Comparison of ENCODE assay signal across 2 cellular contexts in genomic region chr13:113327391-113327765, GRCh38.
TF ChIP-seq lines count a peak whose summit lies in the region.

No MANE protein-coding gene starts in this region.

TF ChIP-seq in liver, 16 proteins besides CTCF, POLR2A, EP300 and RAD21:
- no peak for TF ChIP-seq JUND (IDR thresholded peaks at IDR 0.05)
- no peak for TF ChIP-seq SP1 (IDR thresholded peaks at IDR 0.05)
- peak; percentile 37 for TF ChIP-seq ZBTB33 (IDR thresholded peaks at IDR 0.05)
- no peak for TF ChIP-seq GABPA (IDR thresholded peaks at IDR 0.05 in 1 of 2, conservative IDR thresholded peaks at IDR 0.05 in 1 of 2)
- peak; percentile 12 for TF ChIP-seq FOXA2 (IDR thresholded peaks at IDR 0.05)
- TF ChIP-seq YY1 (IDR thresholded peaks at IDR 0.05), result peak; percentile 15
- TF ChIP-seq FOXA1 (IDR thresholded peaks at IDR 0.05), result no peak
- TF ChIP-seq RXRA (IDR thresholded peaks at IDR 0.05), result peak in 1 of 2 donors; percentile 49
- peak in 1 of 2 donors; percentile 31 for TF ChIP-seq HNF4A (conservative IDR thresholded peaks at IDR 0.05)
- no peak for TF ChIP-seq EGR1 (IDR thresholded peaks at IDR 0.05; ENCODE audit: low read depth in 2 of 2)
- TF ChIP-seq ATF3 (IDR thresholded peaks at IDR 0.05), result peak; percentile 60

TF ChIP-seq in HepG2, 621 proteins besides CTCF, POLR2A, EP300 and RAD21:
- TF ChIP-seq KLF16 (CRISPR knock-in tag; IDR thresholded peaks at IDR 0.05), result no peak
- TF ChIP-seq NR3C1 (CRISPR knock-in tag; IDR thresholded peaks at IDR 0.05), result no peak
- no peak for TF ChIP-seq BORCS8-MEF2B (CRISPR knock-in tag; IDR thresholded peaks at IDR 0.05)
- no peak for TF ChIP-seq ZBTB26 (CRISPR knock-in tag; IDR thresholded peaks at IDR 0.05; ENCODE audit: borderline replicate concordance)
- TF ChIP-seq KMT2B (CRISPR knock-in tag; IDR thresholded peaks at IDR 0.05), result no peak
- no peak for TF ChIP-seq PLRG1 (conservative IDR thresholded peaks at IDR 0.05)
- TF ChIP-seq ZNF337 (CRISPR knock-in tag; IDR thresholded peaks at IDR 0.05; ENCODE audit: borderline replicate concordance, low read depth), result no peak
- TF ChIP-seq GZF1 (CRISPR knock-in tag; IDR thresholded peaks at IDR 0.05), result no peak
- no peak for TF ChIP-seq THRA (CRISPR knock-in tag; IDR thresholded peaks at IDR 0.05; ENCODE audit: borderline replicate concordance)
- no peak for TF ChIP-seq TBP (CRISPR knock-in tag; IDR thresholded peaks at IDR 0.05)
- no peak for TF ChIP-seq ZZZ3 (CRISPR knock-in tag; IDR thresholded peaks at IDR 0.05; ENCODE audit: borderline replicate concordance)
- no peak for TF ChIP-seq ZNF33A (CRISPR knock-in tag; IDR thresholded peaks at IDR 0.05; ENCODE audit: borderline replicate concordance)
- TF ChIP-seq KMT2A (CRISPR knock-in tag; IDR thresholded peaks at IDR 0.05), result no peak
- no peak for TF ChIP-seq SALL1 (CRISPR knock-in tag; IDR thresholded peaks at IDR 0.05)
TF ChIP-seq in HepG2: peak in this region for 0.
